12 cellular contexts compared by ENCODE assay signal in the genomic region with DNA sequence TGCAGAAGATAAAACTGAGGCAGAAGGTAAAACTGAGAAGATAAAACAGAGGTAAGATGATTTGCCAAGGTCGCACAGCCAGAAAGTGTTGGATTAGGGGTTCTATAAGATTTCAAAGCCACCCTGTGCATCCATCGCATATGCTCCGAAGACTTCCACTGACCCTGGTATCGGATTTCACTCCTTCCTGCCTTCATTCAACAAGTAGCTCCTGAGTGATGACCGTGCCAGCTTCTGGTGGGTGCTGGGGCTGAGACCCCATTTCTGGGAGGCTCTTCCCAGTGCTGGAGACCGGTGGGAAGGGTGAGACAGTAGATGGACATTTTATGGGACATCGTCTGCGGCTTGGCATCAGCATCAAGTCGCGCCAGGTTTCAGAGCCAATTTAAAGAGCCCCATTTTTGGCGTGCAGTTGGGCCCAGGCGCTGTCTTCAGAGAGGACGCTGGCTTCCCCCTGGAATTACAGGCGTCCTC. TPM values are rescaled to one million over a fixed set of nuclear protein-coding genes. Genes with fewer than 3 reads are reported as not detected.
DNase-seq lines count a peak whose midpoint lies in the region; ATAC-seq and TF ChIP-seq lines count a peak whose summit lies in the region.
"Had no signal": no experiment of that assay in that cellular context is flagged by ENCODE, and none has a peak within 500 bp of the region (broad histone marks: within the 10 kb centered on the region; RNA-seq: fewer than 3 reads in every experiment).

No MANE protein-coding gene starts in this region.

- ATAC-seq in gastroesophageal sphincter: no peak

- H3K4me1 Mint-ChIP-seq in CD14-positive monocyte: peaks cover 34% of the 10 kb centered on the region
- H3K4me1 Mint-ChIP-seq: central memory CD8-positive, alpha-beta T cell had no signal

- peak; percentile 43 for DNase-seq in DMS 273 (lab: John Stamatoyannopoulos, UW; ENCODE audit: unreplicated experiment)
- no peak for DNase-seq in DMS 273 treated with DMSO at 0.1 percent for 48 hours (lab: John Stamatoyannopoulos, UW)
- no peak for DNase-seq in transverse colon
- DNase-seq in activated T-cell treated with anti-CD3 and anti-CD28 coated beads, Interleukin-2, amount 50 U/mL, for 1 hour: no peak
- DNase-seq in CD14-positive monocyte (ENCODE audit: low spot score): no peak
- no peak for DNase-seq in activated CD4-positive, CD25-positive, alpha-beta regulatory T cell (lab: John Stamatoyannopoulos, UW)
- DNase-seq: 8988T; activated CD4-positive, alpha-beta T cell treated with anti-CD3 and anti-CD28 coated beads for 48 hours; activated effector memory CD4-positive, alpha-beta T cell treated with anti-CD3 and anti-CD28 coated beads, Interleukin-2, amount 50 U/mL, for 16 hours had no signal

- WGBS in gastroesophageal sphincter (ENCODE audit: low coverage in 1 of 2), 2 donors: 48 to 61% methylated on average over 4 to 8 of the region's 14 CpGs
- WGBS in transverse colon (ENCODE audit: low coverage in 1 of 2), 2 donors: 60 to 95% methylated on average over 2 to 14 of the region's 14 CpGs

- peak overlapping the region in 1 of 2 donors; percentile 56 for H3K4me3 Mint-ChIP-seq in CD14-positive monocyte
- H3K4me3 Mint-ChIP-seq: central memory CD8-positive, alpha-beta T cell had no signal

- no peaks in the 10 kb centered on the region for H3F3A ChIP-seq in neural cell (ENCODE audit: insufficient read depth, low read length, poor library complexity, severe bottlenecking)

- TF ChIP-seq RAD21 in neural cell (conservative IDR thresholded peaks at IDR 0.05): no peak

- H3K9me3 ChIP-seq in gastroesophageal sphincter: peaks cover 0 to 16% (median 0%) of the 10 kb centered on the region in 3 donors
- peaks cover 11% of the 10 kb centered on the region for H3K9me3 ChIP-seq in neural cell (ENCODE audit: low read length)
- H3K9me3 ChIP-seq in transverse colon: no peaks in the 10 kb centered on the region

- H3K79me2 ChIP-seq in neural cell (replicated peaks; ENCODE audit: insufficient read depth, low read length): no peaks in the 10 kb centered on the region

- TF ChIP-seq EP300 in gastroesophageal sphincter (IDR thresholded peaks at IDR 0.05) (no peak), neural cell (conservative IDR thresholded peaks at IDR 0.05; ENCODE audit: poor library complexity, severe bottlenecking) (no peak), transverse colon (IDR thresholded peaks at IDR 0.05; ENCODE audit: low read depth) (no peak)

- no peaks in the 10 kb centered on the region for H3K9me2 ChIP-seq in neural cell (ENCODE audit: insufficient read depth, low read length)

- H3K27me3 Mint-ChIP-seq in CD14-positive monocyte (ENCODE audit: low read depth in 3 of 3): peaks cover 63 to 80% (median 73%) of the 10 kb centered on the region in 3 donors

- no peak for TF ChIP-seq CTCF in gastroesophageal sphincter (IDR thresholded peaks at IDR 0.05)
- no peak for TF ChIP-seq CTCF in neural cell (IDR thresholded peaks at IDR 0.05; ENCODE audit: poor library complexity, severe bottlenecking)
- TF ChIP-seq CTCF in transverse colon (IDR thresholded peaks at IDR 0.05): no peak
- TF ChIP-seq CTCF in CD14-positive monocyte (IDR thresholded peaks at IDR 0.05): no peak

- H3K36me3 Mint-ChIP-seq in CD14-positive monocyte: peaks cover 3 to 5% of the 10 kb centered on the region in 2 donors

- H3K4me2 ChIP-seq in neural cell (ENCODE audit: low read length): no peak overlapping the region

- intact Hi-C loops in transverse colon (cut with DNase I; ENCODE audit: low total_unique reads): no loop called here
- intact Hi-C loops in CD14-positive monocyte (cut with micrococcal nuclease): no loop called here

- H3K27ac ChIP-seq in gastroesophageal sphincter (peak overlapping the region; percentile 82 to 98 (median 92)), neural cell (ENCODE audit: low read length) (no peak overlapping the region), transverse colon (peak overlapping the region; percentile 65 to 95 (median 92))

- no peaks in the 10 kb centered on the region for H4K20me1 ChIP-seq in neural cell (ENCODE audit: insufficient read depth)

- H3K4me1 ChIP-seq in gastroesophageal sphincter (peaks cover 0 to 53% (median 16%) of the 10 kb centered on the region in 3 donors), transverse colon (peaks cover 6 to 25% (median 20%) of the 10 kb centered on the region in 4 donors)

- in situ Hi-C loops in transverse colon (cut with MboI; ENCODE audit: low pct_ligation_motif_present in 1 of 4, low pct_unique_long_range_greater_than_20kb in 1 of 4, low sequenced_read_pairs in 3 of 4): no loop called here

- TF ChIP-seq POLR2A in gastroesophageal sphincter (IDR thresholded peaks at IDR 0.05) (no peak), transverse colon (IDR thresholded peaks at IDR 0.05) (no peak)

- H3K4me3 ChIP-seq in gastroesophageal sphincter (peak overlapping the region in 1 of 2 donors; percentile 61), neural cell (ENCODE audit: low read length) (peak overlapping the region; percentile 68), transverse colon (peak overlapping the region in 1 of 4 donors; percentile 64)

- H2AFZ ChIP-seq in neural cell (ENCODE audit: low read depth, low read length): no peak overlapping the region

- H3K9me3 Mint-ChIP-seq in CD14-positive monocyte: peaks cover 5 to 29% (median 18%) of the 10 kb centered on the region in 7 donors
- H3K9me3 Mint-ChIP-seq: central memory CD8-positive, alpha-beta T cell had no signal

- H3K36me3 ChIP-seq in gastroesophageal sphincter: no peaks in the 10 kb centered on the region
- no peaks in the 10 kb centered on the region for H3K36me3 ChIP-seq in neural cell (ENCODE audit: insufficient read depth, low read length)
- H3K36me3 ChIP-seq in transverse colon: no peaks in the 10 kb centered on the region

- H3K9ac ChIP-seq in neural cell (ENCODE audit: low read length): no peak overlapping the region

- H3K27me3 ChIP-seq in gastroesophageal sphincter: no peaks in the 10 kb centered on the region
- H3K27me3 ChIP-seq in neural cell (ENCODE audit: insufficient read depth, low read depth, low read length): peaks cover 36% of the 10 kb centered on the region
- peaks cover 33% of the 10 kb centered on the region for H3K27me3 ChIP-seq in transverse colon

- H3K27ac Mint-ChIP-seq in CD14-positive monocyte: no peak overlapping the region

TF ChIP-seq in neural cell, 6 proteins besides CTCF, POLR2A, EP300 and RAD21:
- no peak for TF ChIP-seq MXI1 (conservative IDR thresholded peaks at IDR 0.05; ENCODE audit: poor library complexity, severe bottlenecking)
- TF ChIP-seq EZH2 (IDR thresholded peaks at IDR 0.05; ENCODE audit: borderline replicate concordance, insufficient read depth, low read length, poor library complexity, severe bottlenecking): no peak
- no peak for TF ChIP-seq TAF1 (IDR thresholded peaks at IDR 0.05; ENCODE audit: low read depth)
- TF ChIP-seq REST (IDR thresholded peaks at IDR 0.05; ENCODE audit: borderline replicate concordance): no peak
- no peak for TF ChIP-seq SMC3 (conservative IDR thresholded peaks at IDR 0.05; ENCODE audit: poor library complexity)
- no peak for TF ChIP-seq POLR2AphosphoS5 (IDR thresholded peaks at IDR 0.05)

RNA-seq across cellular contexts. Expression of gene DAB2IP, which starts 53.7 kb away (rescaled TPM):
- 10 to 100 TPM; 42.0 to 93.4 (median 47.9) TPM for total RNA-seq in gastroesophageal sphincter
- 17.3 and 24.8 TPM in 2 replicates for polyA plus RNA-seq in neural cell
- polyA minus RNA-seq in neural cell: 29.0 and 31.4 TPM in 2 replicates
- total RNA-seq in transverse colon: 100 to 1,000 TPM in 1 of 4 donors, 10 to 100 TPM in 3; 84.2 to 159 (median 90.7) TPM
- not detected for polyA plus RNA-seq in CD14-positive monocyte
